ENCODE assay signal across 24 cellular contexts in genomic region chr11:16609769-16610168, GRCh38.
"Had no signal": no experiment of that assay in that cellular context is flagged by ENCODE, and none has a peak within 500 bp of the region (broad histone marks: within the 10 kb centered on the region; RNA-seq: fewer than 3 reads in every experiment).

No MANE protein-coding gene starts in this region.

- H3K4me3 Mint-ChIP-seq: dendritic cell treated with granulocyte-macrophage colony-stimulating factor and Interleukin-4, amounts not matched to agents 40 ng/mL and 50 ng/mL, for 4 days; stimulated activated memory B cell treated with anti-CD40 and anti-IgM and Interleukin-4, amounts not matched to agents 10 μg/mL and 1 μg/mL and 100 μg/mL, for 72 hours; stimulated activated naive CD8-positive, alpha-beta T cell treated with anti-CD3 and anti-CD28 coated beads, Interleukin-15, amount 100 ng/mL, for 72 hours had no signal

- H3K9me3 Mint-ChIP-seq: dendritic cell treated with granulocyte-macrophage colony-stimulating factor and Interleukin-4, amounts not matched to agents 40 ng/mL and 50 ng/mL, for 4 days; endodermal cell; nephron; stimulated activated memory B cell treated with anti-CD40 and anti-IgM and Interleukin-4, amounts not matched to agents 10 μg/mL and 1 μg/mL and 100 μg/mL, for 72 hours; stimulated activated naive CD8-positive, alpha-beta T cell treated with anti-CD3 and anti-CD28 coated beads, Interleukin-15, amount 100 ng/mL, for 72 hours had no signal

- H2AFZ ChIP-seq: hepatocyte had no signal

- H3K27ac ChIP-seq: hepatocyte, ovary, right lobe of liver, spleen, testis, tibial nerve had no signal

- H3K9me3 ChIP-seq: ovary, right lobe of liver, testis, tibial nerve had no signal

- H3K27ac Mint-ChIP-seq: dendritic cell treated with granulocyte-macrophage colony-stimulating factor and Interleukin-4, amounts not matched to agents 40 ng/mL and 50 ng/mL, for 4 days; endodermal cell; nephron; progenitor cell of endocrine pancreas; stimulated activated memory B cell treated with anti-CD40 and anti-IgM and Interleukin-4, amounts not matched to agents 10 μg/mL and 1 μg/mL and 100 μg/mL, for 72 hours; stimulated activated naive CD8-positive, alpha-beta T cell treated with anti-CD3 and anti-CD28 coated beads, Interleukin-15, amount 100 ng/mL, for 72 hours had no signal

- H3K27me3 ChIP-seq: ovary, testis had no signal

- DNase-seq: cerebellar nuclear complex; endodermal cell; erythroblast; foreskin melanocyte; head of caudate nucleus; left colon; left ventricle myocardium superior; naive B cell; ovary; right lobe of liver; spleen; stimulated activated CD4-positive, alpha-beta T cell treated with anti-CD3 and anti-CD28 coated beads, Interleukin-15, amount 100 ng/mL, for 24 hours; stimulated activated CD4-positive, alpha-beta T cell treated with anti-CD3 and anti-CD28 coated beads, Interleukin-1b, Interleukin-23, amount 100 ng/mL, for 48 hours; stimulated activated CD4-positive, alpha-beta T cell treated with anti-CD3 and anti-CD28 coated beads, Interleukin-4, amount 100 ng/mL, for 24 hours; stimulated activated naive CD8-positive, alpha-beta T cell treated with anti-CD3 and anti-CD28 coated beads, Interleukin-15, amount 100 ng/mL, for 72 hours; testis had no signal

- H3K27me3 Mint-ChIP-seq: progenitor cell of endocrine pancreas; stimulated activated memory B cell treated with anti-CD40 and anti-IgM and Interleukin-4, amounts not matched to agents 10 μg/mL and 1 μg/mL and 100 μg/mL, for 72 hours; stimulated activated naive CD8-positive, alpha-beta T cell treated with anti-CD3 and anti-CD28 coated beads, Interleukin-15, amount 100 ng/mL, for 72 hours had no signal

- H3K4me3 ChIP-seq: hepatocyte, ovary, right lobe of liver, spleen, testis, tibial nerve had no signal

- ATAC-seq: left colon; left ventricle myocardium superior; right lobe of liver; stimulated activated memory B cell treated with anti-CD40 and anti-IgM and Interleukin-4, amounts not matched to agents 10 μg/mL and 1 μg/mL and 100 μg/mL, for 72 hours; stimulated activated naive CD8-positive, alpha-beta T cell treated with anti-CD3 and anti-CD28 coated beads, Interleukin-15, amount 100 ng/mL, for 72 hours had no signal

- FAIRE-seq: colon, endothelial cell of umbilical vein had no signal

- H3K36me3 ChIP-seq: ovary, right lobe of liver, spleen, tibial nerve had no signal
